In genomic region chr13:107867701-107868661, GRCh38 we compare ENCODE assay signal across 8 cellular contexts.
DNase-seq lines count a peak whose midpoint lies in the region; ATAC-seq and TF ChIP-seq lines count a peak whose summit lies in the region.

No MANE protein-coding gene starts in this region.

- H3K27ac ChIP-seq in hepatocyte (no peak overlapping the region), sigmoid colon (no peak overlapping the region)

- WGBS in hepatocyte (ENCODE audit: low lambda C conversion rate, missing lambda C conversion rate) = 1% methylated on average over 80 of the region's 81 CpGs
- WGBS in sigmoid colon, 2 donors = 2 to 7% methylated on average over 81 of the region's 81 CpGs

- no peak for TF ChIP-seq POLR2A in sigmoid colon (IDR thresholded peaks at IDR 0.05)

- no peaks in the 10 kb centered on the region for H3K79me2 ChIP-seq in hepatocyte

- DNase-seq in Daoy (ENCODE audit: low read depth) = peak; percentile 65
- peak; percentile 70 for DNase-seq in NCI-H1694 treated with DMSO at 0.1 percent for 48 hours (lab: John Stamatoyannopoulos, UW)
- DNase-seq in hepatocyte (ENCODE audit: low spot score) = peak; percentile 76
- no peak for DNase-seq in sigmoid colon
- no peak for DNase-seq in stimulated activated naive CD4-positive, alpha-beta T cell treated with Interleukin-2 at 50 U/mL for 16 hours (lab: John Stamatoyannopoulos, UW)

- H3K4me1 Mint-ChIP-seq in activated naive CD8-positive, alpha-beta T cell (ENCODE audit: low read depth) = peaks cover 13% of the 10 kb centered on the region

- H3K27me3 ChIP-seq in hepatocyte (peaks cover 38% of the 10 kb centered on the region), sigmoid colon (peaks cover 11 to 60% (median 37%) of the 10 kb centered on the region in 3 donors)

- intact Hi-C loops in sigmoid colon (cut with DNase I) = no loop called here

- no peaks in the 10 kb centered on the region for H3K9me2 ChIP-seq in hepatocyte (replicated peaks; ENCODE audit: insufficient read depth)

- H3K9me3 ChIP-seq in hepatocyte (ENCODE audit: low read depth) (no peaks in the 10 kb centered on the region), sigmoid colon (no peaks in the 10 kb centered on the region)

- no peaks in the 10 kb centered on the region for H3K36me3 ChIP-seq in hepatocyte (replicated peaks; ENCODE audit: insufficient read depth, low read depth)
- no peaks in the 10 kb centered on the region for H3K36me3 ChIP-seq in sigmoid colon

- peaks cover 12% of the 10 kb centered on the region for H3K9me3 Mint-ChIP-seq in activated naive CD8-positive, alpha-beta T cell (ENCODE audit: low read depth)

- H3K4me3 Mint-ChIP-seq in activated naive CD8-positive, alpha-beta T cell = peak overlapping the region; percentile 56

- H3K4me3 ChIP-seq in hepatocyte (peak overlapping the region; percentile 66), sigmoid colon (peak overlapping the region in 3 of 4 donors; percentile 31 to 37 (median 37))

- ATAC-seq in GM21576 (IDR thresholded peaks at IDR 0.05; ENCODE audit: unreplicated experiment) (no peak), HG03460 (IDR thresholded peaks at IDR 0.05; ENCODE audit: unreplicated experiment) (no peak)

- H3K4me2 ChIP-seq in hepatocyte = peak overlapping the region; percentile 95

- H3K36me3 Mint-ChIP-seq in activated naive CD8-positive, alpha-beta T cell = no peaks in the 10 kb centered on the region

- H3K27me3 Mint-ChIP-seq in activated naive CD8-positive, alpha-beta T cell = peaks cover 22% of the 10 kb centered on the region

- peak; percentile 61 for TF ChIP-seq CTCF in hepatocyte (IDR thresholded peaks at IDR 0.05; ENCODE audit: poor library complexity)
- no peak for TF ChIP-seq CTCF in sigmoid colon (IDR thresholded peaks at IDR 0.05)

- peak overlapping the region; percentile 88 for H2AFZ ChIP-seq in hepatocyte

- TF ChIP-seq EP300 in sigmoid colon (IDR thresholded peaks at IDR 0.05) = no peak

- no peaks in the 10 kb centered on the region for H3K4me1 ChIP-seq in hepatocyte (ENCODE audit: insufficient read depth)
- H3K4me1 ChIP-seq in sigmoid colon = peaks cover 0 to 29% (median 27%) of the 10 kb centered on the region in 4 donors

- no peaks in the 10 kb centered on the region for H4K20me1 ChIP-seq in hepatocyte (ENCODE audit: insufficient read depth, poor library complexity, severe bottlenecking)

- H3K27ac Mint-ChIP-seq in activated naive CD8-positive, alpha-beta T cell = no peak overlapping the region

Comparison
In these comparisons a context has a peak if more than half of its experiments do, and no peak if none do; other contexts are left out.
1. DNase-seq: peak in Daoy (single experiment), NCI-H1694 treated with DMSO at 0.1 percent for 48 hours (single experiment) and hepatocyte (single experiment); none in sigmoid colon (single experiment) and stimulated activated naive CD4-positive, alpha-beta T cell treated with Interleukin-2 at 50 U/mL for 16 hours (single experiment).